ENCODE assay signal across 1 cellular context in the genomic region with DNA sequence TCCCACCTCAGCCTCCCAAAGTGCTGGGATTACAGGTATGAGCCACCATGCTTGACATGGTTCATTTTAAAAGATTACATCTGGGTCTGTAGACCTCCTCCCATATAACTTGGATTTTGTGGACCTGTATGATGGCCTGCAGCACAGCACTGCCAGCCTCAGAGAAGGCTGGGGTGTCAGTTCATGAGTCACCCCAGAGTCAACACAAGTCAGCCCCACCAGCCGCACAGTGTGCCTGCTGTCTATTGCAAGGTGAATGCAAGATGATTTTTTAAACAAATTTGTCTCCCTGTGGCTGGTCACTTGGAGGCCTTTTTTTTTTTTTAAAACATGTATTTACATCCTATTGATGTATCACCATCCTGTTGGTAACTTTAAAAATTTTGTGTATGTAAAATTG.
TF ChIP-seq lines count a peak whose summit lies in the region.

No MANE protein-coding gene starts in this region.

TF ChIP-seq in HepG2, 621 proteins besides CTCF, POLR2A, EP300 and RAD21 (continued from another document):
- TF ChIP-seq, protein P1, sequence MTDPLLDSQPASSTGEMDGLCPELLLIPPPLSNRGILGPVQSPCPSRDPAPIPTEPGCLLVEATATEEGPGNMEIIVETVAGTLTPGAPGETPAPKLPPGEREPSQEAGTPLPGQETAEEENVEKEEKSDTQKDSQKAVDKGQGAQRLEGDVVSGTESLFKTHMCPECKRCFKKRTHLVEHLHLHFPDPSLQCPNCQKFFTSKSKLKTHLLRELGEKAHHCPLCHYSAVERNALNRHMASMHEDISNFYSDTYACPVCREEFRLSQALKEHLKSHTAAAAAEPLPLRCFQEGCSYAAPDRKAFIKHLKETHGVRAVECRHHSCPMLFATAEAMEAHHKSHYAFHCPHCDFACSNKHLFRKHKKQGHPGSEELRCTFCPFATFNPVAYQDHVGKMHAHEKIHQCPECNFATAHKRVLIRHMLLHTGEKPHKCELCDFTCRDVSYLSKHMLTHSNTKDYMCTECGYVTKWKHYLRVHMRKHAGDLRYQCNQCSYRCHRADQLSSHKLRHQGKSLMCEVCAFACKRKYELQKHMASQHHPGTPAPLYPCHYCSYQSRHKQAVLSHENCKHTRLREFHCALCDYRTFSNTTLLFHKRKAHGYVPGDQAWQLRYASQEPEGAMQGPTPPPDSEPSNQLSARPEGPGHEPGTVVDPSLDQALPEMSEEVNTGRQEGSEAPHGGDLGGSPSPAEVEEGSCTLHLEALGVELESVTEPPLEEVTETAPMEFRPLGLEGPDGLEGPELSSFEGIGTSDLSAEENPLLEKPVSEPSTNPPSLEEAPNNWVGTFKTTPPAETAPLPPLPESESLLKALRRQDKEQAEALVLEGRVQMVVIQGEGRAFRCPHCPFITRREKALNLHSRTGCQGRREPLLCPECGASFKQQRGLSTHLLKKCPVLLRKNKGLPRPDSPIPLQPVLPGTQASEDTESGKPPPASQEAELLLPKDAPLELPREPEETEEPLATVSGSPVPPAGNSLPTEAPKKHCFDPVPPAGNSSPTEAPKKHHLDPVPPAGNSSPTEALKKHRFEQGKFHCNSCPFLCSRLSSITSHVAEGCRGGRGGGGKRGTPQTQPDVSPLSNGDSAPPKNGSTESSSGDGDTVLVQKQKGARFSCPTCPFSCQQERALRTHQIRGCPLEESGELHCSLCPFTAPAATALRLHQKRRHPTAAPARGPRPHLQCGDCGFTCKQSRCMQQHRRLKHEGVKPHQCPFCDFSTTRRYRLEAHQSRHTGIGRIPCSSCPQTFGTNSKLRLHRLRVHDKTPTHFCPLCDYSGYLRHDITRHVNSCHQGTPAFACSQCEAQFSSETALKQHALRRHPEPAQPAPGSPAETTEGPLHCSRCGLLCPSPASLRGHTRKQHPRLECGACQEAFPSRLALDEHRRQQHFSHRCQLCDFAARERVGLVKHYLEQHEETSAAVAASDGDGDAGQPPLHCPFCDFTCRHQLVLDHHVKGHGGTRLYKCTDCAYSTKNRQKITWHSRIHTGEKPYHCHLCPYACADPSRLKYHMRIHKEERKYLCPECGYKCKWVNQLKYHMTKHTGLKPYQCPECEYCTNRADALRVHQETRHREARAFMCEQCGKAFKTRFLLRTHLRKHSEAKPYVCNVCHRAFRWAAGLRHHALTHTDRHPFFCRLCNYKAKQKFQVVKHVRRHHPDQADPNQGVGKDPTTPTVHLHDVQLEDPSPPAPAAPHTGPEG (CRISPR knock-in tag; IDR thresholded peaks at IDR 0.05): no peak
